Comparison of ENCODE assay signal across 8 cellular contexts in genomic region chr7:95433952-95434351, GRCh38. TPM values are rescaled to one million over a fixed set of nuclear protein-coding genes. Genes with fewer than 3 reads are reported as not detected.
DNase-seq lines count a peak whose midpoint lies in the region; ATAC-seq, FAIRE-seq and TF ChIP-seq lines count a peak whose summit lies in the region.

No MANE protein-coding gene starts in this region.

- TF ChIP-seq POLR2A in esophagus muscularis mucosa (IDR thresholded peaks at IDR 0.05; ENCODE audit: low read depth), result no peak
- TF ChIP-seq POLR2A in GM12891 (IDR thresholded peaks at IDR 0.05; ENCODE audit: low read depth, low read length), result no peak

- H3K9me3 ChIP-seq in CD4-positive, alpha-beta T cell (ENCODE audit: control insufficient read depth, low read length), result no peaks in the 10 kb centered on the region
- H3K9me3 ChIP-seq in SJCRH30 (replicated peaks) (peaks cover 7% of the 10 kb centered on the region; the same call in 1 of the 2 replicates), esophagus muscularis mucosa (no peaks in the 10 kb centered on the region), pancreas (no peaks in the 10 kb centered on the region)

- no peak for DNase-seq in CD4-positive, alpha-beta T cell
- peak in 1 of 2 experiments; percentile 11 for DNase-seq in SJCRH30
- no peak for DNase-seq in esophagus muscularis mucosa (ENCODE audit: extremely low spot score)
- no peak for DNase-seq in pancreas
- DNase-seq in KG1 (lab: John Stamatoyannopoulos, UW), result no peak
- no peak for DNase-seq in DMS79 (lab: John Stamatoyannopoulos, UW)
- no peak for DNase-seq in Kasumi-1 (lab: John Stamatoyannopoulos, UW)
- no peak for DNase-seq in GM12891 (ENCODE audit: insufficient read length, low spot score)

- H3K27ac Mint-ChIP-seq in CD4-positive, alpha-beta T cell, result peak overlapping the region; percentile 82

- FAIRE-seq in pancreas (lab: Jason Lieb, UNC) (no peak), GM12891 (lab: Jason Lieb, UNC) (no peak)

- H3K4me3 ChIP-seq in SJCRH30, result peak overlapping the region; percentile 68
- H3K4me3 ChIP-seq in esophagus muscularis mucosa, result peak overlapping the region; percentile 75 to 85 (median 80)
- H3K4me3 ChIP-seq in pancreas, result peak overlapping the region in 3 of 4 donors; percentile 61 to 69 (median 62)

- H3K27me3 Mint-ChIP-seq in CD4-positive, alpha-beta T cell, result no peaks in the 10 kb centered on the region

- intact Hi-C loops in CD4-positive, alpha-beta T cell (cut with DNase I, micrococcal nuclease), result no loop called here
- intact Hi-C loops in esophagus muscularis mucosa (cut with DNase I) (no loop called here), pancreas (cut with DNase I) (no loop called here)

- POLR2A ChIA-PET in CD4-positive, alpha-beta T cell (lab: Charles Lee), result interaction anchor here (0.9 kb wide), 1 partner anchor 37 kb away, joined by 3 read pairs; the partner anchor contains the start of gene PON3

- no peak overlapping the region for H3K27ac ChIP-seq in CD4-positive, alpha-beta T cell (ENCODE audit: low read depth, low read length)
- H3K27ac ChIP-seq in SJCRH30, result peak overlapping the region; percentile 86
- H3K27ac ChIP-seq in esophagus muscularis mucosa (replicated peaks in 1 of 4), result peak overlapping the region; percentile 88 to 93 (median 92)
- H3K27ac ChIP-seq in pancreas, result peak overlapping the region in 3 of 4 donors; percentile 86 to 90 (median 89)

- no peak for ATAC-seq in CD4-positive, alpha-beta T cell (ENCODE audit: poor library complexity)
- ATAC-seq in pancreas, result peak in 1 of 4 donors; percentile 3

- H3K9me3 Mint-ChIP-seq in CD4-positive, alpha-beta T cell, result no peaks in the 10 kb centered on the region

- H3K4me1 Mint-ChIP-seq in CD4-positive, alpha-beta T cell (ENCODE audit: low read depth), result peaks cover 10% of the 10 kb centered on the region

- 65% methylated on average over 5 of the region's 5 CpGs for WGBS in esophagus muscularis mucosa
- WGBS in pancreas, 2 donors, result 45 to 59% methylated on average over 5 of the region's 5 CpGs

- H3K27me3 ChIP-seq in CD4-positive, alpha-beta T cell (ENCODE audit: control insufficient read depth, insufficient read depth, low read length), result no peaks in the 10 kb centered on the region
- no peaks in the 10 kb centered on the region for H3K27me3 ChIP-seq in SJCRH30
- no peaks in the 10 kb centered on the region for H3K27me3 ChIP-seq in esophagus muscularis mucosa
- no peaks in the 10 kb centered on the region for H3K27me3 ChIP-seq in pancreas

- H3K36me3 ChIP-seq in SJCRH30 (peaks cover 14% of the 10 kb centered on the region), esophagus muscularis mucosa (peaks cover 0 to 5% (median 0%) of the 10 kb centered on the region in 4 donors), pancreas (no peaks in the 10 kb centered on the region)

- H3K4me1 ChIP-seq in SJCRH30 (peaks cover 14% of the 10 kb centered on the region), esophagus muscularis mucosa (peaks cover 7 to 18% (median 15%) of the 10 kb centered on the region in 4 donors), pancreas (no peaks in the 10 kb centered on the region)

- no peak for TF ChIP-seq CTCF in CD4-positive, alpha-beta T cell (IDR thresholded peaks at IDR 0.05)
- TF ChIP-seq CTCF in esophagus muscularis mucosa (IDR thresholded peaks at IDR 0.05) (no peak), pancreas (IDR thresholded peaks at IDR 0.05) (no peak)

- no peak for TF ChIP-seq EP300 in esophagus muscularis mucosa (IDR thresholded peaks at IDR 0.05)

- peaks cover 4% of the 10 kb centered on the region for H3K36me3 Mint-ChIP-seq in CD4-positive, alpha-beta T cell (ENCODE audit: low read depth)

- CTCF ChIA-PET in CD4-positive, alpha-beta T cell (lab: Charles Lee), result no interaction called here

- H3K4me3 Mint-ChIP-seq in CD4-positive, alpha-beta T cell, result peak overlapping the region; percentile 72

TF ChIP-seq in GM12891, 5 proteins besides CTCF, POLR2A, EP300 and RAD21:
- TF ChIP-seq POLR2AphosphoS5 (IDR thresholded peaks at IDR 0.05; ENCODE audit: low read depth, low read length) (no peak), SPI1 (IDR thresholded peaks at IDR 0.05; ENCODE audit: low read depth, low read length) (no peak), POU2F2 (IDR thresholded peaks at IDR 0.05; ENCODE audit: low read depth, low read length) (no peak), TAF1 (IDR thresholded peaks at IDR 0.05; ENCODE audit: low read depth, low read length) (no peak), PAX5 (IDR thresholded peaks at IDR 0.05; ENCODE audit: insufficient read depth, low read length, severe bottlenecking) (no peak)

RNA-seq across cellular contexts. Expression of gene PON2, which starts 0.9 kb away (rescaled TPM):
- total RNA-seq in CD4-positive, alpha-beta T cell, result 1 to 10 TPM; 5.4 to 6.7 TPM
- total RNA-seq in SJCRH30 (2014; rRNA removed; shearing (Covaris generic)), result 117 and 142 TPM in 2 replicates
- total RNA-seq in esophagus muscularis mucosa, result 10 to 100 TPM; 48.2 to 67.3 (median 55.4) TPM
- 10 to 100 TPM; 10.5 to 36.2 (median 17.6) TPM for total RNA-seq in pancreas
- polyA plus RNA-seq in pancreas, result 10 to 100 TPM; 20.5 to 48.3 TPM
- 10.5 TPM for polyA plus RNA-seq in GM12891 (2012; ENCODE audit: low read depth, missing spikeins)

RNA-seq across cellular contexts. Expression of gene PON3, which starts 37.8 kb away (rescaled TPM):
- total RNA-seq in CD4-positive, alpha-beta T cell, result not detected
- total RNA-seq in SJCRH30 (2014; rRNA removed; shearing (Covaris generic)), result not detected in 2 replicates
- 1 to 10 TPM in 1 of 4 donors, under 1 TPM in 2, not detected in 1; 0.50 to 1.2 (median 0.63) TPM for total RNA-seq in esophagus muscularis mucosa
- total RNA-seq in pancreas, result 1 to 10 TPM; 2.4 to 5.5 (median 3.3) TPM
- polyA plus RNA-seq in pancreas, result 1 to 10 TPM; 5.8 to 9.3 TPM
- polyA plus RNA-seq in GM12891 (2012; ENCODE audit: low read depth, missing spikeins), result not detected

RNA-seq across cellular contexts. Expression of gene ASB4, which starts 51.8 kb away (rescaled TPM):
- total RNA-seq in CD4-positive, alpha-beta T cell, result not detected
- total RNA-seq in SJCRH30 (2014; rRNA removed; shearing (Covaris generic)), result 0.08 and 0.15 TPM in 2 replicates
- under 1 TPM in 2 of 4 donors, not detected in 2; under 0.01 to 0.32 TPM for total RNA-seq in esophagus muscularis mucosa
- 1 to 10 TPM in 1 of 6 donors, under 1 TPM in 5; 0.16 to 1.1 (median 0.53) TPM for total RNA-seq in pancreas
- 1 to 10 TPM in 1 of 2 donors, under 1 TPM in 1; 0.30 to 1.9 TPM for polyA plus RNA-seq in pancreas
- polyA plus RNA-seq in GM12891 (2012; ENCODE audit: low read depth, missing spikeins), result not detected
